30 cellular contexts compared by ENCODE assay signal in genomic region chr3:78026429-78026828, GRCh38.
"Had no signal": no experiment of that assay in that cellular context is flagged by ENCODE, and none has a peak within 500 bp of the region (broad histone marks: within the 10 kb centered on the region; RNA-seq: fewer than 3 reads in every experiment).

No MANE protein-coding gene starts in this region.

- H3K27me3 ChIP-seq: body of pancreas, SJSA1 had no signal

- H3K4me3 ChIP-seq: body of pancreas, SJSA1 had no signal

- H3K9me3 ChIP-seq: body of pancreas, SJSA1 had no signal

- H3K27ac ChIP-seq: body of pancreas, SJSA1 had no signal

- H3K4me1 ChIP-seq: body of pancreas, SJSA1 had no signal

- ATAC-seq: activated CD8-positive, alpha-beta memory T cell treated with anti-CD3 and anti-CD28 coated beads, Interleukin-2, amount 10 ng/mL, durations not matched to agents 7 days and 5 days; activated naive CD4-positive, alpha-beta T cell treated with anti-CD3 and anti-CD28 coated beads, Interleukin-2, amount 50 U/mL, for 72 hours; activated naive CD8-positive, alpha-beta T cell treated with anti-CD3 and anti-CD28 coated beads, Interleukin-2, amount 50 U/mL, for 24 hours; body of pancreas; PC-3; T-helper 17 cell; WTC11 had no signal

- FAIRE-seq: bronchial epithelial cell had no signal

- DNase-seq: activated CD4-positive, alpha-beta T cell treated with anti-CD3 and anti-CD28 coated beads for 48 hours; activated CD4-positive, alpha-beta T cell treated with anti-CD3 and anti-CD28 coated beads, Interleukin-2, amount 50 U/mL, for 4 hours; activated CD4-positive, CD25-positive, alpha-beta regulatory T cell treated with anti-CD3 and anti-CD28 coated beads, Interleukin-2, amount 50 U/mL, for 72 hours; activated CD8-positive, alpha-beta memory T cell treated with anti-CD3 and anti-CD28 coated beads, Interleukin-2, amount 10 ng/mL, durations not matched to agents 7 days and 5 days; activated effector memory CD4-positive, alpha-beta T cell treated with anti-CD3 and anti-CD28 coated beads, Interleukin-2, amount 50 U/mL, for 16 hours; activated naive CD4-positive, alpha-beta T cell treated with Interleukin-2 at 50 U/mL for 16 hours; activated naive CD8-positive, alpha-beta T cell treated with anti-CD3 and anti-CD28 coated beads, Interleukin-2, amount 50 U/mL, for 24 hours; activated T-cell treated with anti-CD3 and anti-CD28 coated beads, Interleukin-2, amount 50 U/mL, for 24 hours; anterior cingulate cortex; body of pancreas; IMR-90; KBM-7; MV-4-11; NCI-H1092 treated with DMSO at 0.1 percent for 48 hours; NCI-H1417 treated with DMSO at 0.1 percent for 48 hours; NCI-H1694; NCI-H2029; NCI-H2107; NCI-H2171 treated with DMSO at 0.1 percent for 48 hours; NCI-H226; NCI-H510A; NCI-H526 treated with DMSO at 0.1 percent for 48 hours; PC-3; SHP77; T-helper 17 cell; T-helper 9 cell had no signal

- H3K36me3 ChIP-seq: SJSA1 had no signal
